1 cellular context compared by ENCODE assay signal in the genomic region with DNA sequence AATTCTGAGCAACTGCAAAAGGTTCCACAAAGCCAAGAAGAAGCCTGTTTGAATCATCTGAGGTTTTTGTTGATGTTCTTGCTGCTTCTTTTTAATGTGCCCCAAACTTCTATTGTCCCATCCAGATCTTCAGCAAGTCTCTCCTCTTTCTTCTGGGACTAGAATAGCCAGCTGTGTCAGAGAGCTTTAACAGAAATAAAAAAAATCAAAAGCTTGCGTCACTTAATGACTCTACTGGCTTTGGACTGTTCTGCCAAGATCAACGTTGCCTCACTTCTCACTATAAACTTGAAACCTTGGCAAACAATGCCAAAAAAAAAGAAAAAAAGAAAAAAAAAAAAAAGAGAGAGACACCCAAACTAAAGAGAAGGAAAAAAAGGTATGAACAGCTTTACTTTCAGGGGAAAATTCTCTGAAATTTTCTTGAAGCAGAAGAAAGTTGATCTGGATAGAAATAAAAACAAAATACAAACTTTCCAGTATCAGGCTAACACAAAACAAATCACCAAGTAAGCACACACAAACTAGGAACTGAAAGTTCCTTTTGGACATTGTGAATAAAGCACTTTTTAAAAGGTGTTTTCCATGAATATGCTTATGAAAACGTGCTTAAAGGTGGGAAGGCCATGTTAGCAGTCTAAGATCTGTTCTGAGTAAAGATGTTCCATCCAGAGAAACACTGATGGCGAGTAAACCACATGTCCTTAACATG.
A peak's percentile ranks its signal among the peaks of the same experiment; 100 is the strongest.
TF ChIP-seq lines count a peak whose summit lies in the region.

No MANE protein-coding gene starts in this region.

TF ChIP-seq in GM12878, 131 proteins besides CTCF, POLR2A, EP300 and RAD21 (continues in another document):
- peak; percentile 43; the same call in 1 of the 2 replicates for TF ChIP-seq MTA2 (IDR thresholded peaks at IDR 0.05; ENCODE audit: low read depth)
- no peak for TF ChIP-seq SIX5 (IDR thresholded peaks at IDR 0.05; ENCODE audit: low read depth, low read length, severe bottlenecking)
- no peak for TF ChIP-seq CBX3 (IDR thresholded peaks at IDR 0.05; ENCODE audit: borderline replicate concordance, low read depth)
- peak; percentile 80 for TF ChIP-seq SPI1 (IDR thresholded peaks at IDR 0.05; ENCODE audit: borderline replicate concordance, insufficient read depth, low read depth, low read length)
- TF ChIP-seq TARDBP (IDR thresholded peaks at IDR 0.05; ENCODE audit: borderline replicate concordance), result no peak
- TF ChIP-seq, protein P1, sequence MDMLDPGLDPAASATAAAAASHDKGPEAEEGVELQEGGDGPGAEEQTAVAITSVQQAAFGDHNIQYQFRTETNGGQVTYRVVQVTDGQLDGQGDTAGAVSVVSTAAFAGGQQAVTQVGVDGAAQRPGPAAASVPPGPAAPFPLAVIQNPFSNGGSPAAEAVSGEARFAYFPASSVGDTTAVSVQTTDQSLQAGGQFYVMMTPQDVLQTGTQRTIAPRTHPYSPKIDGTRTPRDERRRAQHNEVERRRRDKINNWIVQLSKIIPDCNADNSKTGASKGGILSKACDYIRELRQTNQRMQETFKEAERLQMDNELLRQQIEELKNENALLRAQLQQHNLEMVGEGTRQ (IDR thresholded peaks at IDR 0.05; ENCODE audit: borderline replicate concordance, low read depth, low read length), result no peak
- peak; percentile 73 to 80 for TF ChIP-seq IKZF2 (IDR thresholded peaks at IDR 0.05)
- TF ChIP-seq DPF2 (IDR thresholded peaks at IDR 0.05), result peak; percentile 34; the same call in 1 of the 2 replicates
- peak; percentile 46; the same call in 1 of the 2 replicates for TF ChIP-seq NBN (IDR thresholded peaks at IDR 0.05)
- TF ChIP-seq HDAC6 (IDR thresholded peaks at IDR 0.05; ENCODE audit: unreplicated experiment), result no peak
- no peak for TF ChIP-seq RELA (IDR thresholded peaks at IDR 0.05; ENCODE audit: borderline replicate concordance, partially characterized antibody)
- TF ChIP-seq FOXK2 (IDR thresholded peaks at IDR 0.05), result no peak
- TF ChIP-seq, protein P2, sequence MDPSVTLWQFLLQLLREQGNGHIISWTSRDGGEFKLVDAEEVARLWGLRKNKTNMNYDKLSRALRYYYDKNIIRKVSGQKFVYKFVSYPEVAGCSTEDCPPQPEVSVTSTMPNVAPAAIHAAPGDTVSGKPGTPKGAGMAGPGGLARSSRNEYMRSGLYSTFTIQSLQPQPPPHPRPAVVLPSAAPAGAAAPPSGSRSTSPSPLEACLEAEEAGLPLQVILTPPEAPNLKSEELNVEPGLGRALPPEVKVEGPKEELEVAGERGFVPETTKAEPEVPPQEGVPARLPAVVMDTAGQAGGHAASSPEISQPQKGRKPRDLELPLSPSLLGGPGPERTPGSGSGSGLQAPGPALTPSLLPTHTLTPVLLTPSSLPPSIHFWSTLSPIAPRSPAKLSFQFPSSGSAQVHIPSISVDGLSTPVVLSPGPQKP (IDR thresholded peaks at IDR 0.05; ENCODE audit: low read depth, low read length), result no peak
- no peak for TF ChIP-seq TAF1 (IDR thresholded peaks at IDR 0.05; ENCODE audit: borderline replicate concordance, low read depth, low read length)
- TF ChIP-seq RAD51 (IDR thresholded peaks at IDR 0.05), result no peak
- TF ChIP-seq MTA3 (IDR thresholded peaks at IDR 0.05; ENCODE audit: borderline replicate concordance, low read length), result no peak
- TF ChIP-seq ZBTB4 (CRISPR knock-in tag; IDR thresholded peaks at IDR 0.05), result no peak
- peak; percentile 40 for TF ChIP-seq ZNF687 (IDR thresholded peaks at IDR 0.05)
- no peak for TF ChIP-seq HDAC2 (IDR thresholded peaks at IDR 0.05)
- TF ChIP-seq YY1 (IDR thresholded peaks at IDR 0.05; ENCODE audit: low read depth, low read length), result no peak
- TF ChIP-seq, protein P3, sequence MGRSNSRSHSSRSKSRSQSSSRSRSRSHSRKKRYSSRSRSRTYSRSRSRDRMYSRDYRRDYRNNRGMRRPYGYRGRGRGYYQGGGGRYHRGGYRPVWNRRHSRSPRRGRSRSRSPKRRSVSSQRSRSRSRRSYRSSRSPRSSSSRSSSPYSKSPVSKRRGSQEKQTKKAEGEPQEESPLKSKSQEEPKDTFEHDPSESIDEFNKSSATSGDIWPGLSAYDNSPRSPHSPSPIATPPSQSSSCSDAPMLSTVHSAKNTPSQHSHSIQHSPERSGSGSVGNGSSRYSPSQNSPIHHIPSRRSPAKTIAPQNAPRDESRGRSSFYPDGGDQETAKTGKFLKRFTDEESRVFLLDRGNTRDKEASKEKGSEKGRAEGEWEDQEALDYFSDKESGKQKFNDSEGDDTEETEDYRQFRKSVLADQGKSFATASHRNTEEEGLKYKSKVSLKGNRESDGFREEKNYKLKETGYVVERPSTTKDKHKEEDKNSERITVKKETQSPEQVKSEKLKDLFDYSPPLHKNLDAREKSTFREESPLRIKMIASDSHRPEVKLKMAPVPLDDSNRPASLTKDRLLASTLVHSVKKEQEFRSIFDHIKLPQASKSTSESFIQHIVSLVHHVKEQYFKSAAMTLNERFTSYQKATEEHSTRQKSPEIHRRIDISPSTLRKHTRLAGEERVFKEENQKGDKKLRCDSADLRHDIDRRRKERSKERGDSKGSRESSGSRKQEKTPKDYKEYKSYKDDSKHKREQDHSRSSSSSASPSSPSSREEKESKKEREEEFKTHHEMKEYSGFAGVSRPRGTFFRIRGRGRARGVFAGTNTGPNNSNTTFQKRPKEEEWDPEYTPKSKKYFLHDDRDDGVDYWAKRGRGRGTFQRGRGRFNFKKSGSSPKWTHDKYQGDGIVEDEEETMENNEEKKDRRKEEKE (IDR thresholded peaks at IDR 0.05), result no peak
- TF ChIP-seq FOXM1 (IDR thresholded peaks at IDR 0.05; ENCODE audit: low read depth, low read length), result no peak
- TF ChIP-seq SREBF2 (IDR thresholded peaks at IDR 0.05; ENCODE audit: low read length), result no peak
- peak; percentile 29; the same call in 1 of the 2 replicates for TF ChIP-seq NFIC (IDR thresholded peaks at IDR 0.05; ENCODE audit: low read depth, low read length)
- TF ChIP-seq, protein P4, sequence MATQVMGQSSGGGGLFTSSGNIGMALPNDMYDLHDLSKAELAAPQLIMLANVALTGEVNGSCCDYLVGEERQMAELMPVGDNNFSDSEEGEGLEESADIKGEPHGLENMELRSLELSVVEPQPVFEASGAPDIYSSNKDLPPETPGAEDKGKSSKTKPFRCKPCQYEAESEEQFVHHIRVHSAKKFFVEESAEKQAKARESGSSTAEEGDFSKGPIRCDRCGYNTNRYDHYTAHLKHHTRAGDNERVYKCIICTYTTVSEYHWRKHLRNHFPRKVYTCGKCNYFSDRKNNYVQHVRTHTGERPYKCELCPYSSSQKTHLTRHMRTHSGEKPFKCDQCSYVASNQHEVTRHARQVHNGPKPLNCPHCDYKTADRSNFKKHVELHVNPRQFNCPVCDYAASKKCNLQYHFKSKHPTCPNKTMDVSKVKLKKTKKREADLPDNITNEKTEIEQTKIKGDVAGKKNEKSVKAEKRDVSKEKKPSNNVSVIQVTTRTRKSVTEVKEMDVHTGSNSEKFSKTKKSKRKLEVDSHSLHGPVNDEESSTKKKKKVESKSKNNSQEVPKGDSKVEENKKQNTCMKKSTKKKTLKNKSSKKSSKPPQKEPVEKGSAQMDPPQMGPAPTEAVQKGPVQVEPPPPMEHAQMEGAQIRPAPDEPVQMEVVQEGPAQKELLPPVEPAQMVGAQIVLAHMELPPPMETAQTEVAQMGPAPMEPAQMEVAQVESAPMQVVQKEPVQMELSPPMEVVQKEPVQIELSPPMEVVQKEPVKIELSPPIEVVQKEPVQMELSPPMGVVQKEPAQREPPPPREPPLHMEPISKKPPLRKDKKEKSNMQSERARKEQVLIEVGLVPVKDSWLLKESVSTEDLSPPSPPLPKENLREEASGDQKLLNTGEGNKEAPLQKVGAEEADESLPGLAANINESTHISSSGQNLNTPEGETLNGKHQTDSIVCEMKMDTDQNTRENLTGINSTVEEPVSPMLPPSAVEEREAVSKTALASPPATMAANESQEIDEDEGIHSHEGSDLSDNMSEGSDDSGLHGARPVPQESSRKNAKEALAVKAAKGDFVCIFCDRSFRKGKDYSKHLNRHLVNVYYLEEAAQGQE (IDR thresholded peaks at IDR 0.05; ENCODE audit: low read depth, low read length), result no peak
- TF ChIP-seq E4F1 (IDR thresholded peaks at IDR 0.05; ENCODE audit: borderline replicate concordance, partially characterized antibody), result no peak
- no peak for TF ChIP-seq CREB1 (IDR thresholded peaks at IDR 0.05; ENCODE audit: low read depth)
- TF ChIP-seq WRNIP1 (IDR thresholded peaks at IDR 0.05; ENCODE audit: borderline replicate concordance, low read depth, low read length), result no peak
- TF ChIP-seq IKZF1 (conservative IDR thresholded peaks at IDR 0.05), result peak; percentile 69
- no peak for TF ChIP-seq NFXL1 (IDR thresholded peaks at IDR 0.05; ENCODE audit: borderline replicate concordance)
- no peak for TF ChIP-seq CBX5 (IDR thresholded peaks at IDR 0.05; ENCODE audit: low read depth)
- no peak for TF ChIP-seq SUZ12 (IDR thresholded peaks at IDR 0.05; ENCODE audit: unreplicated experiment)
- TF ChIP-seq FOS (IDR thresholded peaks at IDR 0.05; ENCODE audit: borderline replicate concordance, extremely low read depth, insufficient read length), result no peak
- no peak for TF ChIP-seq MXI1 (IDR thresholded peaks at IDR 0.05; ENCODE audit: low read depth, low read length)
- no peak for TF ChIP-seq NR2C2 (IDR thresholded peaks at IDR 0.05; ENCODE audit: borderline replicate concordance, control insufficient read depth, insufficient read length, low read depth)
- no peak for TF ChIP-seq CHD4 (IDR thresholded peaks at IDR 0.05)
- no peak for TF ChIP-seq KDM1A (IDR thresholded peaks at IDR 0.05; ENCODE audit: borderline replicate concordance)
